Comparison of ENCODE assay signal across 1 cellular context in genomic region chr13:52882803-52883202, GRCh38.
TF ChIP-seq lines count a peak whose summit lies in the region.

No MANE protein-coding gene starts in this region.

TF ChIP-seq in GM23338, 12 proteins besides CTCF, POLR2A, EP300 and RAD21:
- TF ChIP-seq ZNF462 (CRISPR knock-in tag; IDR thresholded peaks at IDR 0.05) (no peak), ETS1 (IDR thresholded peaks at IDR 0.05) (no peak), EZH2 (IDR thresholded peaks at IDR 0.05; ENCODE audit: low read depth, unreplicated experiment) (no peak), CREB1 (CRISPR knock-in tag; IDR thresholded peaks at IDR 0.05; ENCODE audit: low read depth) (no peak), REST (IDR thresholded peaks at IDR 0.05; ENCODE audit: unreplicated experiment) (no peak), JUNB (IDR thresholded peaks at IDR 0.05; ENCODE audit: unreplicated experiment) (no peak), POLR2AphosphoS5 (IDR thresholded peaks at IDR 0.05; ENCODE audit: low read depth) (no peak), NANOG (IDR thresholded peaks at IDR 0.05; ENCODE audit: borderline replicate concordance) (no peak), STAT1 (IDR thresholded peaks at IDR 0.05; ENCODE audit: unreplicated experiment) (no peak), EZH2phosphoT487 (IDR thresholded peaks at IDR 0.05; ENCODE audit: unreplicated experiment) (no peak)
